1 cellular context compared by ENCODE assay signal in genomic region chr3:71361346-71361745, GRCh38.
TF ChIP-seq lines count a peak whose summit lies in the region.

No MANE protein-coding gene starts in this region.

TF ChIP-seq in GM12878, 131 proteins besides CTCF, POLR2A, EP300 and RAD21 (continued from another document):
- no peak for TF ChIP-seq CUX1 (IDR thresholded peaks at IDR 0.05; ENCODE audit: insufficient replicate concordance, low read depth, low read length)
- no peak for TF ChIP-seq NFXL1 (IDR thresholded peaks at IDR 0.05; ENCODE audit: borderline replicate concordance)
- TF ChIP-seq IRF4 (IDR thresholded peaks at IDR 0.05; ENCODE audit: low read depth, low read length), result no peak
- TF ChIP-seq TCF12 (IDR thresholded peaks at IDR 0.05; ENCODE audit: low read depth, low read length), result no peak
- TF ChIP-seq SIN3A (IDR thresholded peaks at IDR 0.05; ENCODE audit: low read depth, low read length), result no peak
- TF ChIP-seq SPI1 (IDR thresholded peaks at IDR 0.05; ENCODE audit: borderline replicate concordance, insufficient read depth, low read depth, low read length), result no peak
- TF ChIP-seq SMAD1 (IDR thresholded peaks at IDR 0.05; ENCODE audit: low read depth, partially characterized antibody), result no peak
- TF ChIP-seq ZNF24 (IDR thresholded peaks at IDR 0.05), result no peak
- no peak for TF ChIP-seq ZNF622 (IDR thresholded peaks at IDR 0.05)
- TF ChIP-seq, protein P1, sequence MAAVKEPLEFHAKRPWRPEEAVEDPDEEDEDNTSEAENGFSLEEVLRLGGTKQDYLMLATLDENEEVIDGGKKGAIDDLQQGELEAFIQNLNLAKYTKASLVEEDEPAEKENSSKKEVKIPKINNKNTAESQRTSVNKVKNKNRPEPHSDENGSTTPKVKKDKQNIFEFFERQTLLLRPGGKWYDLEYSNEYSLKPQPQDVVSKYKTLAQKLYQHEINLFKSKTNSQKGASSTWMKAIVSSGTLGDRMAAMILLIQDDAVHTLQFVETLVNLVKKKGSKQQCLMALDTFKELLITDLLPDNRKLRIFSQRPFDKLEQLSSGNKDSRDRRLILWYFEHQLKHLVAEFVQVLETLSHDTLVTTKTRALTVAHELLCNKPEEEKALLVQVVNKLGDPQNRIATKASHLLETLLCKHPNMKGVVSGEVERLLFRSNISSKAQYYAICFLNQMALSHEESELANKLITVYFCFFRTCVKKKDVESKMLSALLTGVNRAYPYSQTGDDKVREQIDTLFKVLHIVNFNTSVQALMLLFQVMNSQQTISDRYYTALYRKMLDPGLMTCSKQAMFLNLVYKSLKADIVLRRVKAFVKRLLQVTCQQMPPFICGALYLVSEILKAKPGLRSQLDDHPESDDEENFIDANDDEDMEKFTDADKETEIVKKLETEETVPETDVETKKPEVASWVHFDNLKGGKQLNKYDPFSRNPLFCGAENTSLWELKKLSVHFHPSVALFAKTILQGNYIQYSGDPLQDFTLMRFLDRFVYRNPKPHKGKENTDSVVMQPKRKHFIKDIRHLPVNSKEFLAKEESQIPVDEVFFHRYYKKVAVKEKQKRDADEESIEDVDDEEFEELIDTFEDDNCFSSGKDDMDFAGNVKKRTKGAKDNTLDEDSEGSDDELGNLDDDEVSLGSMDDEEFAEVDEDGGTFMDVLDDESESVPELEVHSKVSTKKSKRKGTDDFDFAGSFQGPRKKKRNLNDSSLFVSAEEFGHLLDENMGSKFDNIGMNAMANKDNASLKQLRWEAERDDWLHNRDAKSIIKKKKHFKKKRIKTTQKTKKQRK (IDR thresholded peaks at IDR 0.05; ENCODE audit: low read depth, low read length), result no peak
- no peak for TF ChIP-seq GATAD2B (conservative IDR thresholded peaks at IDR 0.05; ENCODE audit: low read depth)
- no peak for TF ChIP-seq SRF (IDR thresholded peaks at IDR 0.05; ENCODE audit: low read depth in 2 of 2, low read length in 2 of 2)
TF ChIP-seq in GM12878: peak in this region for 0.
